11 cellular contexts compared by ENCODE assay signal in the genomic region with DNA sequence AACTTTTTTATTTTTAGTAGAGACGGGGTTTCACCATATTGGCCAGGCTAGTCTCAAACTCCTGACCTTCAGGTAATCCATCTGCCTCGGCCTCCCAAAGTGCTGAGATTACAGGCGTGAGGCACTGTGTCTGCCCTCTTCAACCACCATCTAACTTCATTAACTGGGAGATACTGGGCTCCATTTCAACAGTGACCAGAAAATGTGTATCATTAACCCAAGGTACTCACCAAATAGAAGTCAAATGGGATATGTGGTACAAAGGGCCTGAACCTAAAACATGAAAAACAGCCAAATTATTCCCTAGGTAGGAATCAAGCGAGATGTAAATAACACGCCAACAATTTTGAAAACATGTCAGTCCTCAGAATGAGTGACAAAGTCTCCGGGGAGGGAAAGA. TPM values are rescaled to one million over a fixed set of nuclear protein-coding genes. Genes with fewer than 3 reads are reported as not detected.
A peak's percentile ranks its signal among the peaks of the same experiment; 100 is the strongest.
DNase-seq lines count a peak whose midpoint lies in the region; ATAC-seq, FAIRE-seq and TF ChIP-seq lines count a peak whose summit lies in the region.
"Had no signal": no experiment of that assay in that cellular context is flagged by ENCODE, and none has a peak within 500 bp of the region (broad histone marks: within the 10 kb centered on the region; RNA-seq: fewer than 3 reads in every experiment).

No MANE protein-coding gene starts in this region.

- H3K4me2 ChIP-seq in HepG2 (ENCODE audit: low read depth, low read length) = peak overlapping the region; percentile 81

- H3K4me1 ChIP-seq in HepG2 (ENCODE audit: insufficient read depth, low read length) (peaks cover 29% of the 10 kb centered on the region), thyroid gland (peaks cover 8 to 12% of the 10 kb centered on the region in 2 donors)

- peaks cover 24 to 50% of the 10 kb centered on the region in 2 donors for H3K36me3 Mint-ChIP-seq in activated T-cell treated with anti-CD3 and anti-CD28 coated beads, Interleukin-2, amount 50 U/mL, for 72 hours (ENCODE audit: insufficient read depth in 2 of 2)
- no peaks in the 10 kb centered on the region for H3K36me3 Mint-ChIP-seq in activated T-cell treated with anti-CD3 and anti-CD28 coated beads, Interleukin-2, amount 50 U/mL, for 24 hours (ENCODE audit: low read depth)
- H3K36me3 Mint-ChIP-seq in activated CD4-positive, alpha-beta T cell treated with anti-CD3 and anti-CD28 coated beads for 36 hours (ENCODE audit: low read depth) = peaks cover 53% of the 10 kb centered on the region

- no peak for TF ChIP-seq CTCF in astrocyte of the cerebellum (IDR thresholded peaks at IDR 0.05; ENCODE audit: low read depth, low read length, missing control alignments)
- no peak for TF ChIP-seq CTCF in HepG2 (CRISPR knock-in tag; IDR thresholded peaks at IDR 0.05)
- no peak for TF ChIP-seq CTCF in thyroid gland (IDR thresholded peaks at IDR 0.05)

- peaks cover 13% of the 10 kb centered on the region for H3K4me1 Mint-ChIP-seq in activated T-cell treated with anti-CD3 and anti-CD28 coated beads, Interleukin-2, amount 50 U/mL, for 72 hours (ENCODE audit: low read depth)
- H3K4me1 Mint-ChIP-seq in activated T-cell treated with anti-CD3 and anti-CD28 coated beads, Interleukin-2, amount 50 U/mL, for 24 hours (ENCODE audit: low read depth) = peaks cover 40% of the 10 kb centered on the region
- H3K4me1 Mint-ChIP-seq in activated CD4-positive, alpha-beta T cell treated with anti-CD3 and anti-CD28 coated beads for 36 hours = peaks cover 34% of the 10 kb centered on the region

- no peak overlapping the region for H3K4me3 Mint-ChIP-seq in activated T-cell treated with anti-CD3 and anti-CD28 coated beads, Interleukin-2, amount 50 U/mL, for 72 hours
- H3K4me3 Mint-ChIP-seq in activated T-cell treated with anti-CD3 and anti-CD28 coated beads, Interleukin-2, amount 50 U/mL, for 24 hours = no peak overlapping the region
- no peak overlapping the region for H3K4me3 Mint-ChIP-seq in activated CD4-positive, alpha-beta T cell treated with anti-CD3 and anti-CD28 coated beads for 36 hours

- no TSS peak for BruUV-seq in HepG2 (replicated peaks; lab: Mats Ljungman, UMichigan)

- peak overlapping the region; percentile 96 for H3K9ac ChIP-seq in HepG2 (ENCODE audit: insufficient read depth, low read depth, low read length)

- no peak for DNase-seq in activated T-cell treated with anti-CD3 and anti-CD28 coated beads, Interleukin-2, amount 50 U/mL, for 72 hours
- DNase-seq in activated T-cell treated with anti-CD3 and anti-CD28 coated beads, Interleukin-2, amount 50 U/mL, for 24 hours = no peak
- DNase-seq in astrocyte of the cerebellum (ENCODE audit: low read depth) = no peak
- DNase-seq in HepG2 (ENCODE audit: low spot score) = no peak
- no peak for DNase-seq in thyroid gland
- DNase-seq in activated CD8-positive, alpha-beta memory T cell treated with anti-CD3 and anti-CD28 coated beads, Interleukin-2, amount 50 U/mL, for 48 hours = no peak
- no peak for DNase-seq in activated CD4-positive, alpha-beta T cell treated with anti-CD3 and anti-CD28 coated beads for 36 hours
- DNase-seq: activated gamma-delta T cell treated with Interleukin-2 at 50 U/mL for 16 hours; NCI-H1092; stimulated activated CD4-positive, alpha-beta T cell treated with anti-CD3 and anti-CD28 coated beads, Interleukin-4, amount 100 ng/mL, for 1 hour had no signal

- no peaks in the 10 kb centered on the region for H3K27me3 Mint-ChIP-seq in activated T-cell treated with anti-CD3 and anti-CD28 coated beads, Interleukin-2, amount 50 U/mL, for 72 hours (ENCODE audit: low read depth)
- H3K27me3 Mint-ChIP-seq in activated T-cell treated with anti-CD3 and anti-CD28 coated beads, Interleukin-2, amount 50 U/mL, for 24 hours = no peaks in the 10 kb centered on the region
- H3K27me3 Mint-ChIP-seq in activated CD4-positive, alpha-beta T cell treated with anti-CD3 and anti-CD28 coated beads for 36 hours = no peaks in the 10 kb centered on the region

- H3K27me3 ChIP-seq in HepG2 (ENCODE audit: control insufficient read depth in 1 of 2, insufficient read depth in 2 of 2, low read length in 2 of 2) (no peaks in the 10 kb centered on the region; a peak in 1 of 5 replicates), thyroid gland (no peaks in the 10 kb centered on the region)

- peak overlapping the region; percentile 86 for H3K27ac Mint-ChIP-seq in activated T-cell treated with anti-CD3 and anti-CD28 coated beads, Interleukin-2, amount 50 U/mL, for 72 hours
- H3K27ac Mint-ChIP-seq in activated T-cell treated with anti-CD3 and anti-CD28 coated beads, Interleukin-2, amount 50 U/mL, for 24 hours = no peak overlapping the region
- no peak overlapping the region for H3K27ac Mint-ChIP-seq in activated CD4-positive, alpha-beta T cell treated with anti-CD3 and anti-CD28 coated beads for 36 hours

- TF ChIP-seq EP300 in HepG2 (IDR thresholded peaks at IDR 0.05; ENCODE audit: low read depth in 2 of 2, low read length in 2 of 2) (no peak), HepG2 (CRISPR knock-in tag; IDR thresholded peaks at IDR 0.05; ENCODE audit: borderline replicate concordance) (no peak)

- ATAC-seq in activated T-cell treated with anti-CD3 and anti-CD28 coated beads, Interleukin-2, amount 50 U/mL, for 72 hours (replicated peaks in 1 of 2) = no peak
- no peak for ATAC-seq in HepG2
- ATAC-seq in GM19397 (IDR thresholded peaks at IDR 0.05; ENCODE audit: unreplicated experiment) = no peak
- no peak for ATAC-seq in activated CD4-positive, alpha-beta T cell treated with anti-CD3 and anti-CD28 coated beads for 36 hours

- no peak for TF ChIP-seq RAD21 in HepG2 (CRISPR knock-in tag; IDR thresholded peaks at IDR 0.05)

- no peaks in the 10 kb centered on the region for H3K9me3 ChIP-seq in HepG2 (ENCODE audit: low read length)
- no peaks in the 10 kb centered on the region for H3K9me3 ChIP-seq in thyroid gland

- H3K9me3 Mint-ChIP-seq in activated T-cell treated with anti-CD3 and anti-CD28 coated beads, Interleukin-2, amount 50 U/mL, for 72 hours = no peaks in the 10 kb centered on the region
- H3K9me3 Mint-ChIP-seq in activated T-cell treated with anti-CD3 and anti-CD28 coated beads, Interleukin-2, amount 50 U/mL, for 24 hours = no peaks in the 10 kb centered on the region
- H3K9me3 Mint-ChIP-seq in activated CD4-positive, alpha-beta T cell treated with anti-CD3 and anti-CD28 coated beads for 36 hours (ENCODE audit: low read depth) = no peaks in the 10 kb centered on the region

- CTCF ChIA-PET in HepG2 (lab: Yijun Ruan, JAX; ENCODE audit: low intra/inter-chr PET ratio, low total read pairs) = no interaction called here
- CTCF ChIA-PET in activated CD4-positive, alpha-beta T cell treated with anti-CD3 and anti-CD28 coated beads for 36 hours (lab: Charles Lee) = no interaction called here

- H3K27ac ChIP-seq in HepG2 (ENCODE audit: extremely low read length, insufficient read depth, low read length) (no peak overlapping the region), thyroid gland (peak overlapping the region in 1 of 3 donors; percentile 69)

- no peak overlapping the region for H2AFZ ChIP-seq in HepG2 (ENCODE audit: low read length)

- POLR2A ChIA-PET in HepG2 (lab: Yijun Ruan, JAX) = interaction anchor here (1.3 kb wide), 1 partner anchor 36 kb away, joined by 5 read pairs; a partner anchor contains a TSS
- POLR2A ChIA-PET in activated CD4-positive, alpha-beta T cell treated with anti-CD3 and anti-CD28 coated beads for 36 hours (lab: Charles Lee) = interaction anchor here (0.7 to 1.5 kb wide), 2 partner anchors 10 to 321 kb away, joined by 4 to 5 read pairs; a partner anchor contains a TSS

- intact Hi-C loops in HepG2 (cut with micrococcal nuclease; ENCODE audit: unreplicated experiment) (loop anchor here (5.0 kb wide), 2 partner anchors 37 to 58 kb away; a partner anchor contains a TSS), thyroid gland (cut with DNase I) (loop anchor here (10.0 kb wide), 2 partner anchors 95 to 315 kb away; a partner anchor contains a TSS)
- intact Hi-C loops in activated CD4-positive, alpha-beta T cell treated with anti-CD3 and anti-CD28 coated beads for 36 hours (cut with DNase I, micrococcal nuclease) = loop anchor here (2.0 to 10.0 kb wide), 9 partner anchors 97 to 655 kb away; a partner anchor contains a TSS

- in situ Hi-C loops in astrocyte of the cerebellum (cut with HindIII; ENCODE audit: low sequenced_read_pairs) = no loop called here
- in situ Hi-C loops in HepG2 (cut with HindIII; ENCODE audit: extremely low pct_ligation_motif_present, low pct_unique_long_range_greater_than_20kb) = no loop called here

- H3K4me3 ChIP-seq in astrocyte of the cerebellum (ENCODE audit: low read depth, low read length) (peak overlapping the region; percentile 93), HepG2 (replicated peaks in 1 of 3; ENCODE audit: insufficient read depth in 1 of 3, low read depth in 2 of 3, low read length in 3 of 3) (peak overlapping the region; percentile 65 to 83 (median 83)), thyroid gland (replicated peaks in 1 of 3) (peak overlapping the region in 2 of 3 donors; percentile 72 to 95)

- peaks cover 19 to 45% of the 10 kb centered on the region in 2 experiments for H3K36me3 ChIP-seq in HepG2 (replicated peaks in 1 of 2; ENCODE audit: control insufficient read depth in 1 of 2, insufficient read depth in 2 of 2, low read length in 2 of 2)
- H3K36me3 ChIP-seq in thyroid gland = peaks cover 35 to 42% of the 10 kb centered on the region in 2 donors

- no peak for FAIRE-seq in HepG2 (lab: Jason Lieb, UNC)

- H4K20me1 ChIP-seq in HepG2 (ENCODE audit: insufficient read depth, low read length) = no peaks in the 10 kb centered on the region

- WGBS in HepG2 (ENCODE audit: low lambda C conversion rate) = 82% methylated on average over 6 of the region's 6 CpGs
- 81 to 90% methylated on average over 6 of the region's 6 CpGs for WGBS in thyroid gland, 2 donors

- no peak for TF ChIP-seq POLR2A in HepG2 (IDR thresholded peaks at IDR 0.05; ENCODE audit: insufficient read depth in 1 of 2, low read depth in 2 of 2, low read length in 2 of 2)
- no peak for TF ChIP-seq POLR2A in thyroid gland (IDR thresholded peaks at IDR 0.05)

- peaks cover 33% of the 10 kb centered on the region for H3K79me2 ChIP-seq in HepG2 (ENCODE audit: insufficient read depth, low read length)

RNA-seq across cellular contexts. Expression of a gene that starts 1.2 kb away (rescaled TPM):
- total RNA-seq in activated T-cell treated with anti-CD3 and anti-CD28 coated beads, Interleukin-2, amount 50 U/mL, for 72 hours = 100 to 1,000 TPM; 245 to 312 TPM
- total RNA-seq in HepG2 (2016; rRNA removed; fragmentation: Illumina TruSeq; extraction: Trizol) (366 and 491 TPM in 2 replicates), thyroid gland (100 to 1,000 TPM; 111 to 167 (median 151) TPM)
- 146 and 174 TPM in 2 replicates for total RNA-seq in HepG2 (2016; cell fraction: cytosol; rRNA removed; fragmentation: Illumina TruSeq; extraction: Trizol; ENCODE audit: low read depth)
- 359 and 502 TPM in 2 replicates for total RNA-seq in HepG2 (2016; cell fraction: insoluble cytoplasmic fraction; rRNA removed; fragmentation: Illumina TruSeq; extraction: Trizol)
- total RNA-seq in HepG2 (2016; cell fraction: membrane; rRNA removed; fragmentation: Illumina TruSeq; extraction: Trizol) = 204 and 223 TPM in 2 replicates
- 153 and 156 TPM in 2 replicates for total RNA-seq in HepG2 (2016; cell fraction: nucleus; rRNA removed; fragmentation: Illumina TruSeq; extraction: Trizol)
- polyA plus RNA-seq in HepG2 (2011; rRNA removed) = 206 and 292 TPM in 2 replicates
- 210 and 226 TPM in 2 replicates for polyA plus RNA-seq in HepG2 (2011; cell fraction: cytosol; rRNA removed)
- polyA plus RNA-seq in HepG2 (2011; cell fraction: nucleus; rRNA removed) = 112 and 130 TPM in 2 replicates
- polyA plus RNA-seq in HepG2 (2012) = 167 and 197 TPM in 2 replicates
- 110 and 126 TPM in 2 replicates for polyA plus RNA-seq in HepG2 (2016; cell fraction: cytosol; fragmentation: Illumina TruSeq; extraction: Trizol; ENCODE audit: low read depth)
- 421 and 450 TPM in 2 replicates for polyA plus RNA-seq in HepG2 (2016; cell fraction: insoluble cytoplasmic fraction; fragmentation: Illumina TruSeq; extraction: Trizol; ENCODE audit: low read depth)
- 135 and 147 TPM in 2 replicates for polyA plus RNA-seq in HepG2 (2016; cell fraction: membrane; fragmentation: Illumina TruSeq; extraction: Trizol; ENCODE audit: low read depth)
- 209 and 219 TPM in 2 replicates for polyA plus RNA-seq in HepG2 (2016; cell fraction: nucleus; fragmentation: Illumina TruSeq; extraction: Trizol; ENCODE audit: insufficient read depth, low read depth)
- polyA minus RNA-seq in HepG2 (2011; rRNA and poly(A)+ RNA removed; ENCODE audit: low replicate concordance) = 261 and 433 TPM in 2 replicates
- 119 and 120 TPM in 2 replicates for polyA minus RNA-seq in HepG2 (2011; cell fraction: cytosol; rRNA and poly(A)+ RNA removed)
- polyA minus RNA-seq in HepG2 (2011; cell fraction: nucleus; rRNA and poly(A)+ RNA removed) = 73.5 and 81.7 TPM in 2 replicates
- total RNA-seq in activated CD4-positive, alpha-beta T cell treated with anti-CD3 and anti-CD28 coated beads for 36 hours = 100 to 1,000 TPM; 325 to 435 TPM

RNA-seq across cellular contexts. Expression of a gene that starts 8.9 kb away (rescaled TPM):
- total RNA-seq in activated T-cell treated with anti-CD3 and anti-CD28 coated beads, Interleukin-2, amount 50 U/mL, for 72 hours = under 1 TPM; 0.07 to 0.29 TPM
- total RNA-seq in HepG2 (2016; rRNA removed; fragmentation: Illumina TruSeq; extraction: Trizol) (not detected in 2 replicates), thyroid gland (10 to 100 TPM; 20.9 to 35.1 (median 30.0) TPM)
- total RNA-seq in HepG2 (2016; cell fraction: cytosol; rRNA removed; fragmentation: Illumina TruSeq; extraction: Trizol; ENCODE audit: low read depth) = not detected in 2 replicates
- total RNA-seq in HepG2 (2016; cell fraction: insoluble cytoplasmic fraction; rRNA removed; fragmentation: Illumina TruSeq; extraction: Trizol) = not detected in 2 replicates
- total RNA-seq in HepG2 (2016; cell fraction: membrane; rRNA removed; fragmentation: Illumina TruSeq; extraction: Trizol) = not detected in 2 replicates
- total RNA-seq in HepG2 (2016; cell fraction: nucleus; rRNA removed; fragmentation: Illumina TruSeq; extraction: Trizol) = not detected in 2 replicates
- polyA plus RNA-seq in HepG2 (2011; rRNA removed) = not detected in 2 replicates
- polyA plus RNA-seq in HepG2 (2011; cell fraction: cytosol; rRNA removed) = 0.07 TPM in 1 of 2 replicates, not detected in the other
- not detected in 2 replicates for polyA plus RNA-seq in HepG2 (2011; cell fraction: nucleus; rRNA removed)
- polyA plus RNA-seq in HepG2 (2012) = not detected in 2 replicates
- not detected in 2 replicates for polyA plus RNA-seq in HepG2 (2016; cell fraction: cytosol; fragmentation: Illumina TruSeq; extraction: Trizol; ENCODE audit: low read depth)
- polyA plus RNA-seq in HepG2 (2016; cell fraction: insoluble cytoplasmic fraction; fragmentation: Illumina TruSeq; extraction: Trizol; ENCODE audit: low read depth) = not detected in 2 replicates
- not detected in 2 replicates for polyA plus RNA-seq in HepG2 (2016; cell fraction: membrane; fragmentation: Illumina TruSeq; extraction: Trizol; ENCODE audit: low read depth)
- not detected in 2 replicates for polyA plus RNA-seq in HepG2 (2016; cell fraction: nucleus; fragmentation: Illumina TruSeq; extraction: Trizol; ENCODE audit: insufficient read depth, low read depth)
- 106 TPM in 1 of 2 replicates, not detected in the other for polyA minus RNA-seq in HepG2 (2011; rRNA and poly(A)+ RNA removed; ENCODE audit: low replicate concordance)
- polyA minus RNA-seq in HepG2 (2011; cell fraction: cytosol; rRNA and poly(A)+ RNA removed) = 0.10 and 0.26 TPM in 2 replicates
- 0.13 TPM in 1 of 2 replicates, not detected in the other for polyA minus RNA-seq in HepG2 (2011; cell fraction: nucleus; rRNA and poly(A)+ RNA removed)
- under 1 TPM; 0.04 to 0.11 TPM for total RNA-seq in activated CD4-positive, alpha-beta T cell treated with anti-CD3 and anti-CD28 coated beads for 36 hours

RNA-seq across cellular contexts. Expression of a gene that starts 11.1 kb away (rescaled TPM):
- total RNA-seq in activated T-cell treated with anti-CD3 and anti-CD28 coated beads, Interleukin-2, amount 50 U/mL, for 72 hours = 10 to 100 TPM; 31.1 to 31.8 TPM
- total RNA-seq in HepG2 (2016; rRNA removed; fragmentation: Illumina TruSeq; extraction: Trizol) = 25.7 and 34.3 TPM in 2 replicates
- total RNA-seq in HepG2 (2016; cell fraction: cytosol; rRNA removed; fragmentation: Illumina TruSeq; extraction: Trizol; ENCODE audit: low read depth) = 17.2 and 21.6 TPM in 2 replicates
- total RNA-seq in HepG2 (2016; cell fraction: insoluble cytoplasmic fraction; rRNA removed; fragmentation: Illumina TruSeq; extraction: Trizol) = 28.1 and 34.1 TPM in 2 replicates
- total RNA-seq in HepG2 (2016; cell fraction: membrane; rRNA removed; fragmentation: Illumina TruSeq; extraction: Trizol) = 27.9 and 30.7 TPM in 2 replicates
- total RNA-seq in HepG2 (2016; cell fraction: nucleus; rRNA removed; fragmentation: Illumina TruSeq; extraction: Trizol) = 11.1 and 12.2 TPM in 2 replicates
- polyA plus RNA-seq in HepG2 (2011; rRNA removed) = 21.7 and 23.9 TPM in 2 replicates
- 23.2 and 25.5 TPM in 2 replicates for polyA plus RNA-seq in HepG2 (2011; cell fraction: cytosol; rRNA removed)
- polyA plus RNA-seq in HepG2 (2011; cell fraction: nucleus; rRNA removed) = 11.8 and 17.6 TPM in 2 replicates
- 11.7 and 15.3 TPM in 2 replicates for polyA plus RNA-seq in HepG2 (2012)
- 20.4 and 22.1 TPM in 2 replicates for polyA plus RNA-seq in HepG2 (2016; cell fraction: cytosol; fragmentation: Illumina TruSeq; extraction: Trizol; ENCODE audit: low read depth)
- polyA plus RNA-seq in HepG2 (2016; cell fraction: insoluble cytoplasmic fraction; fragmentation: Illumina TruSeq; extraction: Trizol; ENCODE audit: low read depth) = 31.0 and 31.2 TPM in 2 replicates
- polyA plus RNA-seq in HepG2 (2016; cell fraction: membrane; fragmentation: Illumina TruSeq; extraction: Trizol; ENCODE audit: low read depth) = 23.6 and 28.1 TPM in 2 replicates
- 20.7 and 21.7 TPM in 2 replicates for polyA plus RNA-seq in HepG2 (2016; cell fraction: nucleus; fragmentation: Illumina TruSeq; extraction: Trizol; ENCODE audit: insufficient read depth, low read depth)
- 7.3 and 37.6 TPM in 2 replicates for polyA minus RNA-seq in HepG2 (2011; rRNA and poly(A)+ RNA removed; ENCODE audit: low replicate concordance)
- polyA minus RNA-seq in HepG2 (2011; cell fraction: cytosol; rRNA and poly(A)+ RNA removed) = 7.2 and 8.8 TPM in 2 replicates
- 4.5 and 9.3 TPM in 2 replicates for polyA minus RNA-seq in HepG2 (2011; cell fraction: nucleus; rRNA and poly(A)+ RNA removed)
- total RNA-seq in thyroid gland = 10 to 100 TPM; 52.0 to 71.9 (median 63.9) TPM
- 10 to 100 TPM; 34.2 to 38.4 TPM for total RNA-seq in activated CD4-positive, alpha-beta T cell treated with anti-CD3 and anti-CD28 coated beads for 36 hours

RNA-seq across cellular contexts. Expression of a gene that starts 35.7 kb away (rescaled TPM):
- total RNA-seq in activated T-cell treated with anti-CD3 and anti-CD28 coated beads, Interleukin-2, amount 50 U/mL, for 72 hours = 100 to 1,000 TPM in 1 of 2 donors, 10 to 100 TPM in 1; 95.8 to 107 TPM
- 35.4 and 38.0 TPM in 2 replicates for total RNA-seq in HepG2 (2016; rRNA removed; fragmentation: Illumina TruSeq; extraction: Trizol)
- 14.3 and 17.0 TPM in 2 replicates for total RNA-seq in HepG2 (2016; cell fraction: cytosol; rRNA removed; fragmentation: Illumina TruSeq; extraction: Trizol; ENCODE audit: low read depth)
- total RNA-seq in HepG2 (2016; cell fraction: insoluble cytoplasmic fraction; rRNA removed; fragmentation: Illumina TruSeq; extraction: Trizol) = 34.0 and 41.6 TPM in 2 replicates
- total RNA-seq in HepG2 (2016; cell fraction: membrane; rRNA removed; fragmentation: Illumina TruSeq; extraction: Trizol) = 24.6 and 26.6 TPM in 2 replicates
- 60.5 and 67.4 TPM in 2 replicates for total RNA-seq in HepG2 (2016; cell fraction: nucleus; rRNA removed; fragmentation: Illumina TruSeq; extraction: Trizol)
- polyA plus RNA-seq in HepG2 (2011; rRNA removed) = 47.1 and 51.9 TPM in 2 replicates
- polyA plus RNA-seq in HepG2 (2011; cell fraction: cytosol; rRNA removed) = 33.6 and 37.2 TPM in 2 replicates
- polyA plus RNA-seq in HepG2 (2011; cell fraction: nucleus; rRNA removed) = 57.8 and 64.5 TPM in 2 replicates
- 40.9 and 49.6 TPM in 2 replicates for polyA plus RNA-seq in HepG2 (2012)
- 11.0 and 11.5 TPM in 2 replicates for polyA plus RNA-seq in HepG2 (2016; cell fraction: cytosol; fragmentation: Illumina TruSeq; extraction: Trizol; ENCODE audit: low read depth)
- 59.9 and 65.3 TPM in 2 replicates for polyA plus RNA-seq in HepG2 (2016; cell fraction: insoluble cytoplasmic fraction; fragmentation: Illumina TruSeq; extraction: Trizol; ENCODE audit: low read depth)
- polyA plus RNA-seq in HepG2 (2016; cell fraction: membrane; fragmentation: Illumina TruSeq; extraction: Trizol; ENCODE audit: low read depth) = 17.8 and 18.3 TPM in 2 replicates
- 108 TPM in 2 replicates for polyA plus RNA-seq in HepG2 (2016; cell fraction: nucleus; fragmentation: Illumina TruSeq; extraction: Trizol; ENCODE audit: insufficient read depth, low read depth)
- 34.2 and 56.3 TPM in 2 replicates for polyA minus RNA-seq in HepG2 (2011; rRNA and poly(A)+ RNA removed; ENCODE audit: low replicate concordance)
- 16.0 and 16.8 TPM in 2 replicates for polyA minus RNA-seq in HepG2 (2011; cell fraction: cytosol; rRNA and poly(A)+ RNA removed)
- 134 and 152 TPM in 2 replicates for polyA minus RNA-seq in HepG2 (2011; cell fraction: nucleus; rRNA and poly(A)+ RNA removed)
- total RNA-seq in thyroid gland = 100 to 1,000 TPM in 3 of 4 donors, 10 to 100 TPM in 1; 99.1 to 124 (median 105) TPM
- 10 to 100 TPM; 85.1 to 91.4 TPM for total RNA-seq in activated CD4-positive, alpha-beta T cell treated with anti-CD3 and anti-CD28 coated beads for 36 hours

RNA-seq across cellular contexts. Expression of a gene that starts 41.4 kb away (rescaled TPM):
- total RNA-seq in activated T-cell treated with anti-CD3 and anti-CD28 coated beads, Interleukin-2, amount 50 U/mL, for 72 hours = not detected
- total RNA-seq in HepG2 (2016; rRNA removed; fragmentation: Illumina TruSeq; extraction: Trizol) = 120 and 151 TPM in 2 replicates
- 28.0 and 35.5 TPM in 2 replicates for total RNA-seq in HepG2 (2016; cell fraction: cytosol; rRNA removed; fragmentation: Illumina TruSeq; extraction: Trizol; ENCODE audit: low read depth)
- total RNA-seq in HepG2 (2016; cell fraction: insoluble cytoplasmic fraction; rRNA removed; fragmentation: Illumina TruSeq; extraction: Trizol) = 119 and 133 TPM in 2 replicates
- total RNA-seq in HepG2 (2016; cell fraction: membrane; rRNA removed; fragmentation: Illumina TruSeq; extraction: Trizol) = 48.1 and 56.1 TPM in 2 replicates
- total RNA-seq in HepG2 (2016; cell fraction: nucleus; rRNA removed; fragmentation: Illumina TruSeq; extraction: Trizol) = 54.6 and 59.6 TPM in 2 replicates
- polyA plus RNA-seq in HepG2 (2011; rRNA removed) = 238 and 251 TPM in 2 replicates
- 339 and 395 TPM in 2 replicates for polyA plus RNA-seq in HepG2 (2011; cell fraction: cytosol; rRNA removed)
- polyA plus RNA-seq in HepG2 (2011; cell fraction: nucleus; rRNA removed) = 68.2 and 87.5 TPM in 2 replicates
- 109 and 178 TPM in 2 replicates for polyA plus RNA-seq in HepG2 (2012)
- 100 and 132 TPM in 2 replicates for polyA plus RNA-seq in HepG2 (2016; cell fraction: cytosol; fragmentation: Illumina TruSeq; extraction: Trizol; ENCODE audit: low read depth)
- polyA plus RNA-seq in HepG2 (2016; cell fraction: insoluble cytoplasmic fraction; fragmentation: Illumina TruSeq; extraction: Trizol; ENCODE audit: low read depth) = 381 and 401 TPM in 2 replicates
- polyA plus RNA-seq in HepG2 (2016; cell fraction: membrane; fragmentation: Illumina TruSeq; extraction: Trizol; ENCODE audit: low read depth) = 143 and 156 TPM in 2 replicates
- polyA plus RNA-seq in HepG2 (2016; cell fraction: nucleus; fragmentation: Illumina TruSeq; extraction: Trizol; ENCODE audit: insufficient read depth, low read depth) = 222 and 236 TPM in 2 replicates
- 3.5 and 272 TPM in 2 replicates for polyA minus RNA-seq in HepG2 (2011; rRNA and poly(A)+ RNA removed; ENCODE audit: low replicate concordance)
- polyA minus RNA-seq in HepG2 (2011; cell fraction: cytosol; rRNA and poly(A)+ RNA removed) = 102 and 128 TPM in 2 replicates
- 35.0 and 41.2 TPM in 2 replicates for polyA minus RNA-seq in HepG2 (2011; cell fraction: nucleus; rRNA and poly(A)+ RNA removed)
- total RNA-seq in thyroid gland = 100 to 1,000 TPM; 139 to 498 (median 231) TPM
- not detected for total RNA-seq in activated CD4-positive, alpha-beta T cell treated with anti-CD3 and anti-CD28 coated beads for 36 hours

Comparison
In these comparisons a context has a peak if more than half of its experiments do, and no peak if none do; other contexts are left out.
1. RNA of a gene that starts 8.9 kb away (total RNA-seq): 20.9 to 35.1 TPM in thyroid gland; 0.07 to 0.29 TPM in activated T-cell treated with anti-CD3 and anti-CD28 coated beads, Interleukin-2, amount 50 U/mL, for 72 hours, 0.04 to 0.11 TPM in activated CD4-positive, alpha-beta T cell treated with anti-CD3 and anti-CD28 coated beads for 36 hours and not detected in HepG2; every median in the first group is over 10 times any median in the second.
2. Peak in every context shown above with its lines, with median percentiles within 50 percentile points of each other: H3K4me3 ChIP-seq.